ENCODE assay signal across 10 cellular contexts in genomic region chr14:25237845-25238244, GRCh38.
DNase-seq lines count a peak whose midpoint lies in the region; ATAC-seq and TF ChIP-seq lines count a peak whose summit lies in the region.
"Had no signal": no experiment of that assay in that cellular context is flagged by ENCODE, and none has a peak within 500 bp of the region (broad histone marks: within the 10 kb centered on the region; RNA-seq: fewer than 3 reads in every experiment).

No MANE protein-coding gene starts in this region.

- in situ Hi-C loops in astrocyte of the cerebellum (cut with HindIII; ENCODE audit: low sequenced_read_pairs), result no loop called here

- ATAC-seq in GM21515 (IDR thresholded peaks at IDR 0.05; ENCODE audit: unreplicated experiment) (no peak), HG02588 (IDR thresholded peaks at IDR 0.05; ENCODE audit: unreplicated experiment) (no peak)

- H3K36me3 ChIP-seq in kidney epithelial cell (ENCODE audit: control insufficient read depth, insufficient read depth, low read length), result no peaks in the 10 kb centered on the region
- H3K36me3 ChIP-seq: suprapubic skin had no signal

- peak; percentile 11 for DNase-seq in Daoy (ENCODE audit: low read depth)
- peak; percentile 54 for DNase-seq in LHCN-M2 (ENCODE audit: low read depth)
- no peak for DNase-seq in astrocyte of the cerebellum (ENCODE audit: low read depth)
- no peak for DNase-seq in kidney epithelial cell (ENCODE audit: low read depth)
- DNase-seq in putamen (ENCODE audit: low spot score), result no peak
- no peak for DNase-seq in LoVo (ENCODE audit: low spot score)

- H3K27me3 ChIP-seq in kidney epithelial cell (ENCODE audit: control insufficient read depth, insufficient read depth, low read length), result no peaks in the 10 kb centered on the region
- H3K27me3 ChIP-seq: suprapubic skin had no signal

- H3K4me3 ChIP-seq in astrocyte of the cerebellum (ENCODE audit: low read depth, low read length) (no peak overlapping the region), kidney epithelial cell (ENCODE audit: low read depth, low read length) (no peak overlapping the region)
- H3K4me3 ChIP-seq: SK-N-MC, suprapubic skin had no signal

- TF ChIP-seq CTCF in astrocyte of the cerebellum (IDR thresholded peaks at IDR 0.05; ENCODE audit: low read depth, low read length, missing control alignments) (peak; percentile 17), kidney epithelial cell (IDR thresholded peaks at IDR 0.05; ENCODE audit: insufficient read depth, low read length, poor library complexity, severe bottlenecking) (peak; percentile 24)

Comparison
In these comparisons a context has a peak if more than half of its experiments do, and no peak if none do; other contexts are left out.
1. DNase-seq: peak in Daoy (single experiment) and LHCN-M2 (single experiment); none in astrocyte of the cerebellum (single experiment), kidney epithelial cell (single experiment), putamen (single experiment) and LoVo (single experiment).